In genomic region chr11:124865902-124866851, GRCh38 we compare ENCODE assay signal across 9 cellular contexts. TPM values are rescaled to one million over a fixed set of nuclear protein-coding genes. Genes with fewer than 3 reads are reported as not detected.
A peak's percentile ranks its signal among the peaks of the same experiment; 100 is the strongest.
DNase-seq lines count a peak whose midpoint lies in the region; ATAC-seq, FAIRE-seq and TF ChIP-seq lines count a peak whose summit lies in the region.
"Had no signal": no experiment of that assay in that cellular context is flagged by ENCODE, and none has a peak within 500 bp of the region (broad histone marks: within the 10 kb centered on the region; RNA-seq: fewer than 3 reads in every experiment).

No MANE protein-coding gene starts in this region.

- H3K4me3 ChIP-seq in choroid plexus epithelial cell (ENCODE audit: low read depth, low read length) (no peak overlapping the region), liver (ENCODE audit: low read depth in 1 of 3, low read length in 3 of 3) (peak overlapping the region in 1 of 3 donors; percentile 27)

- H3K4me3 Mint-ChIP-seq in WTC11, result peak overlapping the region; percentile 60

- TF ChIP-seq RAD21 in liver (IDR thresholded peaks at IDR 0.05), result peak; percentile 35 to 66

- H3K27ac ChIP-seq in liver (ENCODE audit: low read depth in 1 of 2, low read length in 2 of 2), result no peak overlapping the region

- POLR2A ChIA-PET in WTC11 (lab: Charles Lee), result interaction anchor here (1.1 kb wide), 1 partner anchor 10 kb away, joined by 5 read pairs; no protein-coding TSS in a partner anchor

- CTCF ChIA-PET in WTC11 (lab: Charles Lee), result interaction anchor here (0.6 to 3.3 kb wide), 41 partner anchors 11 to 413 kb away, joined by 3 to 66 read pairs (median 6); partner anchors contain the start of genes CCDC15, MSANTD2, NRGN and ROBO4

- ATAC-seq in HG02885 (IDR thresholded peaks at IDR 0.05; ENCODE audit: poor library complexity, unreplicated experiment) (peak; percentile 52), WTC11 (peak; percentile 10; the same call in 1 of the 2 replicates), GM18505 (IDR thresholded peaks at IDR 0.05; ENCODE audit: unreplicated experiment) (no peak), GM19328 (IDR thresholded peaks at IDR 0.05; ENCODE audit: unreplicated experiment) (no peak)

- peaks cover 5 to 32% (median 19%) of the 10 kb centered on the region in 4 donors for H3K27me3 ChIP-seq in liver (ENCODE audit: control insufficient read depth in 4 of 4, insufficient read depth in 4 of 4, low read length in 3 of 4)

- peaks cover 100% of the 10 kb centered on the region for H3K27me3 Mint-ChIP-seq in WTC11 (ENCODE audit: low read depth)

- peaks cover 5 to 27% (median 23%) of the 10 kb centered on the region in 4 donors for H3K4me1 ChIP-seq in liver (ENCODE audit: control insufficient read depth in 4 of 4, insufficient read depth in 4 of 4, low read length in 3 of 4)

- TF ChIP-seq CTCF in D721Med (IDR thresholded peaks at IDR 0.05; ENCODE audit: insufficient read depth, missing control alignments), result peak; percentile 57
- TF ChIP-seq CTCF in WTC11 (IDR thresholded peaks at IDR 0.05), result peak; percentile 87
- TF ChIP-seq CTCF in choroid plexus epithelial cell (conservative IDR thresholded peaks at IDR 0.05; ENCODE audit: low read depth, low read length), result peak; percentile 67
- peak; percentile 48 for TF ChIP-seq CTCF in liver (IDR thresholded peaks at IDR 0.05; ENCODE audit: low read depth, low read length, missing input control)

- H3K9me3 Mint-ChIP-seq in WTC11, result no peaks in the 10 kb centered on the region

- TF ChIP-seq POLR2A in GM18505 (IDR thresholded peaks at IDR 0.05; ENCODE audit: borderline replicate concordance, extremely low read depth, insufficient read depth, insufficient read length), result no peak

- H3K9ac ChIP-seq in liver (ENCODE audit: low read depth in 1 of 2, low read length in 2 of 2), result no peak overlapping the region

- H3K9me3 ChIP-seq in liver (ENCODE audit: control insufficient read depth in 4 of 4, low read length in 3 of 4), result peaks cover 0 to 2% (median 0%) of the 10 kb centered on the region in 4 donors

- no peaks in the 10 kb centered on the region for H3K36me3 Mint-ChIP-seq in WTC11

- no peak for FAIRE-seq in D721Med (lab: Jason Lieb, UNC)

- no peak overlapping the region for H3K27ac Mint-ChIP-seq in WTC11

- 4% methylated on average over 62 of the region's 62 CpGs for WGBS in liver

- H3K4me1 Mint-ChIP-seq in WTC11, result peaks cover 40% of the 10 kb centered on the region

- H3K36me3 ChIP-seq in liver (ENCODE audit: control insufficient read depth in 4 of 4, insufficient read depth in 3 of 4, low read depth in 1 of 4, low read length in 3 of 4), result no peaks in the 10 kb centered on the region

- DNase-seq in D721Med (ENCODE audit: insufficient read length, low spot score) (peak; percentile 70), WTC11 (ENCODE audit: low spot score) (peak; percentile 76), choroid plexus epithelial cell (ENCODE audit: low read depth) (peak; percentile 34)
- DNase-seq in stimulated activated CD8-positive, alpha-beta memory T cell treated with anti-CD3 and anti-CD28 coated beads, Interleukin-4, amount 100 ng/mL, for 24 hours (ENCODE audit: low read depth), result peak; percentile 19

TF ChIP-seq in WTC11, 78 proteins besides CTCF, POLR2A, EP300 and RAD21 (continues in another document):
- TF ChIP-seq, protein P1, sequence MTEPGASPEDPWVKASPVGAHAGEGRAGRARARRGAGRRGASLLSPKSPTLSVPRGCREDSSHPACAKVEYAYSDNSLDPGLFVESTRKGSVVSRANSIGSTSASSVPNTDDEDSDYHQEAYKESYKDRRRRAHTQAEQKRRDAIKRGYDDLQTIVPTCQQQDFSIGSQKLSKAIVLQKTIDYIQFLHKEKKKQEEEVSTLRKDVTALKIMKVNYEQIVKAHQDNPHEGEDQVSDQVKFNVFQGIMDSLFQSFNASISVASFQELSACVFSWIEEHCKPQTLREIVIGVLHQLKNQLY (CRISPR knock-in tag; IDR thresholded peaks at IDR 0.05), result no peak
- TF ChIP-seq TP53 (CRISPR knock-in tag; IDR thresholded peaks at IDR 0.05) (peak; percentile 83), FOXK1 (CRISPR knock-in tag; IDR thresholded peaks at IDR 0.05) (no peak)
- TF ChIP-seq, protein P2, sequence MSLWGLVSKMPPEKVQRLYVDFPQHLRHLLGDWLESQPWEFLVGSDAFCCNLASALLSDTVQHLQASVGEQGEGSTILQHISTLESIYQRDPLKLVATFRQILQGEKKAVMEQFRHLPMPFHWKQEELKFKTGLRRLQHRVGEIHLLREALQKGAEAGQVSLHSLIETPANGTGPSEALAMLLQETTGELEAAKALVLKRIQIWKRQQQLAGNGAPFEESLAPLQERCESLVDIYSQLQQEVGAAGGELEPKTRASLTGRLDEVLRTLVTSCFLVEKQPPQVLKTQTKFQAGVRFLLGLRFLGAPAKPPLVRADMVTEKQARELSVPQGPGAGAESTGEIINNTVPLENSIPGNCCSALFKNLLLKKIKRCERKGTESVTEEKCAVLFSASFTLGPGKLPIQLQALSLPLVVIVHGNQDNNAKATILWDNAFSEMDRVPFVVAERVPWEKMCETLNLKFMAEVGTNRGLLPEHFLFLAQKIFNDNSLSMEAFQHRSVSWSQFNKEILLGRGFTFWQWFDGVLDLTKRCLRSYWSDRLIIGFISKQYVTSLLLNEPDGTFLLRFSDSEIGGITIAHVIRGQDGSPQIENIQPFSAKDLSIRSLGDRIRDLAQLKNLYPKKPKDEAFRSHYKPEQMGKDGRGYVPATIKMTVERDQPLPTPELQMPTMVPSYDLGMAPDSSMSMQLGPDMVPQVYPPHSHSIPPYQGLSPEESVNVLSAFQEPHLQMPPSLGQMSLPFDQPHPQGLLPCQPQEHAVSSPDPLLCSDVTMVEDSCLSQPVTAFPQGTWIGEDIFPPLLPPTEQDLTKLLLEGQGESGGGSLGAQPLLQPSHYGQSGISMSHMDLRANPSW (CRISPR knock-in tag; conservative IDR thresholded peaks at IDR 0.05; ENCODE audit: low read depth), result no peak

TF ChIP-seq in liver, 16 proteins besides CTCF, POLR2A, EP300 and RAD21:
- no peak for TF ChIP-seq HNF4G (IDR thresholded peaks at IDR 0.05)
- no peak for TF ChIP-seq YY1 (IDR thresholded peaks at IDR 0.05)
- TF ChIP-seq HNF4A (conservative IDR thresholded peaks at IDR 0.05), result no peak
- TF ChIP-seq EGR1 (IDR thresholded peaks at IDR 0.05; ENCODE audit: low read depth in 2 of 2), result no peak
- no peak for TF ChIP-seq REST (IDR thresholded peaks at IDR 0.05)
- TF ChIP-seq FOXA2 (IDR thresholded peaks at IDR 0.05), result no peak

RNA-seq across cellular contexts. Expression of gene ROBO3, which starts 0.9 kb away (rescaled TPM):
- total RNA-seq in WTC11 (2021) (21.3 to 27.5 TPM (median 25.3 TPM) in 3 replicates), liver (1 to 10 TPM; 1.1 to 1.2 TPM)
- polyA plus RNA-seq in liver, result 1 to 10 TPM; 1.6 to 2.2 TPM

RNA-seq across cellular contexts. Expression of gene ROBO4, which starts 31.5 kb away (rescaled TPM):
- total RNA-seq in WTC11 (2021), result 0.07 to 0.13 TPM (median 0.09 TPM) in 3 replicates
- total RNA-seq in liver, result 10 to 100 TPM in 1 of 2 donors, 1 to 10 TPM in 1; 6.4 to 17.2 TPM
- 1 to 10 TPM; 2.5 to 8.7 TPM for polyA plus RNA-seq in liver

RNA-seq across cellular contexts. Expression of gene HEPN1, which starts 52.9 kb away (rescaled TPM):
- not detected in 3 replicates for total RNA-seq in WTC11 (2021)
- total RNA-seq in liver, result not detected
- polyA plus RNA-seq in liver, result 1 to 10 TPM in 1 of 2 donors, under 1 TPM in 1; 0.22 to 2.6 TPM
- total RNA-seq: RPMI7951 had no signal

Comparison
In these comparisons a context has a peak if more than half of its experiments do, and no peak if none do; other contexts are left out.
1. DNase-seq: peak in every context shown above with its lines; median percentile 76 in WTC11; 70 in D721Med; 34 in choroid plexus epithelial cell; 19 in stimulated activated CD8-positive, alpha-beta memory T cell treated with anti-CD3 and anti-CD28 coated beads, Interleukin-4, amount 100 ng/mL, for 24 hours.
2. ATAC-seq: peak in HG02885 (single experiment) and WTC11 (single experiment); none in GM18505 (single experiment) and GM19328 (single experiment).
3. RNA of gene ROBO3, which starts 0.9 kb away (total RNA-seq): 21.3 to 27.5 TPM in WTC11; 1.1 to 1.2 TPM in liver; every median in the first group is over 10 times any median in the second.
4. Peak in every context shown above with its lines, with median percentiles within 50 percentile points of each other: CTCF ChIP-seq.